9 cellular contexts compared by ENCODE assay signal in the genomic region with DNA sequence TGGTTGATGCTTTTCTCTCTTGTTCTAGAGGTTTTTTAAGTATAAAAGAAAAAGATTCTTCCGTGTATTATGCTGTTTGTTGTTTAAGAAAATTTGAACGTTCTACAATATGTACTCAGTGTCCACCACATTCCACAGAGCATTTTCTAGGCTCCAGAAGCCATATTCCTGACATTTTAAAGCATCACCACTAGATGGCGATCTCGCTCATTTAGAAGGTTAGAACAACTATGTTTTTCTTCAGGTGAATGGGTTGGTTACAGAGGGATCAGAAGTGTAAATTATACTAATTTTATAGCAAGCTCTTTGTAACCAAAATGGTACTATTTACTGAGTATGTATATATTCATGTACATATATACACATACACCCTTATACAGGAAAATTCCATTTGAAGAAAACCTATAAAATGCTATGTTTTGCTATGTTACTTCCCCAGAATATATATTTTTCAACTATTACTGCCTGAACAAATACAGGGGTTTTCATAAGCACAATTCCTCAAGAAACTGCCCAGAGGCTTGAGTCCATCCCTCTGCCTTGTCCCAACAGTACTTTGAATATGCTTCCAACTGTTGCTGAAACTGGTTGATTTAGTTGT.
A peak's percentile ranks its signal among the peaks of the same experiment; 100 is the strongest.
DNase-seq lines count a peak whose midpoint lies in the region; ATAC-seq lines count a peak whose summit lies in the region.
"Had no signal": no experiment of that assay in that cellular context is flagged by ENCODE, and none has a peak within 500 bp of the region (broad histone marks: within the 10 kb centered on the region; RNA-seq: fewer than 3 reads in every experiment).

No MANE protein-coding gene starts in this region.

- peak; percentile 63 for DNase-seq in DMS153 treated with DMSO at 0.1 percent for 48 hours (lab: John Stamatoyannopoulos, UW; ENCODE audit: unreplicated experiment)
- DNase-seq in NCI-H2171 treated with DMSO at 0.1 percent for 48 hours (lab: John Stamatoyannopoulos, UW) = peak; percentile 48
- peak; percentile 26 for DNase-seq in activated CD8-positive, alpha-beta T cell treated with anti-CD3 and anti-CD28 coated beads, Interleukin-2, amount 10 ng/mL, durations not matched to agents 7 days and 5 days
- peak; percentile 16 for DNase-seq in hepatic stellate cell (ENCODE audit: low spot score)
- DNase-seq in smooth muscle cell of the brain vasculature (ENCODE audit: low read depth, low spot score) = peak; percentile 29
- DNase-seq in activated T-cell treated with anti-CD3 and anti-CD28 coated beads, Interleukin-2, amount 50 U/mL, for 1 hour = no peak

- CTCF ChIA-PET in activated CD8-positive, alpha-beta T cell treated with anti-CD3 and anti-CD28 coated beads, Interleukin-2, amount 10 ng/mL, durations not matched to agents 7 days and 5 days (lab: Charles Lee) = interaction anchor here (0.7 to 3.1 kb wide), 3 partner anchors 10 to 296 kb away, joined by 3 to 12 read pairs (median 3); no protein-coding TSS in a partner anchor

- ATAC-seq in GM18870 (IDR thresholded peaks at IDR 0.05; ENCODE audit: unreplicated experiment) = peak; percentile 76
- ATAC-seq in HG03060 (IDR thresholded peaks at IDR 0.05; ENCODE audit: low read depth, unreplicated experiment) = peak; percentile 62
- ATAC-seq in activated CD8-positive, alpha-beta T cell treated with anti-CD3 and anti-CD28 coated beads, Interleukin-2, amount 10 ng/mL, durations not matched to agents 7 days and 5 days = no peak
- ATAC-seq: stimulated activated naive CD8-positive, alpha-beta T cell treated with anti-CD3 and anti-CD28 coated beads, Interleukin-15, amount 100 ng/mL, for 72 hours had no signal

- no peaks in the 10 kb centered on the region for H3K27me3 Mint-ChIP-seq in activated CD8-positive, alpha-beta T cell treated with anti-CD3 and anti-CD28 coated beads, Interleukin-2, amount 10 ng/mL, durations not matched to agents 7 days and 5 days (ENCODE audit: low read depth)
- H3K27me3 Mint-ChIP-seq: stimulated activated naive CD8-positive, alpha-beta T cell treated with anti-CD3 and anti-CD28 coated beads, Interleukin-15, amount 100 ng/mL, for 72 hours had no signal

- POLR2A ChIA-PET in activated CD8-positive, alpha-beta T cell treated with anti-CD3 and anti-CD28 coated beads, Interleukin-2, amount 10 ng/mL, durations not matched to agents 7 days and 5 days (lab: Charles Lee) = no interaction called here

- no peak overlapping the region for H3K4me3 Mint-ChIP-seq in activated CD8-positive, alpha-beta T cell treated with anti-CD3 and anti-CD28 coated beads, Interleukin-2, amount 10 ng/mL, durations not matched to agents 7 days and 5 days
- H3K4me3 Mint-ChIP-seq: stimulated activated naive CD8-positive, alpha-beta T cell treated with anti-CD3 and anti-CD28 coated beads, Interleukin-15, amount 100 ng/mL, for 72 hours had no signal

- H3K27ac Mint-ChIP-seq in activated CD8-positive, alpha-beta T cell treated with anti-CD3 and anti-CD28 coated beads, Interleukin-2, amount 10 ng/mL, durations not matched to agents 7 days and 5 days = no peak overlapping the region
- H3K27ac Mint-ChIP-seq: stimulated activated naive CD8-positive, alpha-beta T cell treated with anti-CD3 and anti-CD28 coated beads, Interleukin-15, amount 100 ng/mL, for 72 hours had no signal

- no peaks in the 10 kb centered on the region for H3K36me3 Mint-ChIP-seq in activated CD8-positive, alpha-beta T cell treated with anti-CD3 and anti-CD28 coated beads, Interleukin-2, amount 10 ng/mL, durations not matched to agents 7 days and 5 days (ENCODE audit: low read depth)

- no peaks in the 10 kb centered on the region for H3K9me3 Mint-ChIP-seq in activated CD8-positive, alpha-beta T cell treated with anti-CD3 and anti-CD28 coated beads, Interleukin-2, amount 10 ng/mL, durations not matched to agents 7 days and 5 days (ENCODE audit: insufficient read depth)
- H3K9me3 Mint-ChIP-seq: stimulated activated naive CD8-positive, alpha-beta T cell treated with anti-CD3 and anti-CD28 coated beads, Interleukin-15, amount 100 ng/mL, for 72 hours had no signal

- H3K4me1 Mint-ChIP-seq in activated CD8-positive, alpha-beta T cell treated with anti-CD3 and anti-CD28 coated beads, Interleukin-2, amount 10 ng/mL, durations not matched to agents 7 days and 5 days (ENCODE audit: low read depth) = no peaks in the 10 kb centered on the region
- H3K4me1 Mint-ChIP-seq: stimulated activated naive CD8-positive, alpha-beta T cell treated with anti-CD3 and anti-CD28 coated beads, Interleukin-15, amount 100 ng/mL, for 72 hours had no signal
